20 cellular contexts compared by ENCODE assay signal in genomic region chr13:64239372-64239771, GRCh38.
DNase-seq lines count a peak whose midpoint lies in the region; ATAC-seq, FAIRE-seq and TF ChIP-seq lines count a peak whose summit lies in the region.
"Had no signal": no experiment of that assay in that cellular context is flagged by ENCODE, and none has a peak within 500 bp of the region (broad histone marks: within the 10 kb centered on the region; RNA-seq: fewer than 3 reads in every experiment).

No MANE protein-coding gene starts in this region.

- H3K27ac Mint-ChIP-seq in endodermal cell = no peak overlapping the region
- H3K27ac Mint-ChIP-seq: activated naive CD8-positive, alpha-beta T cell treated with anti-CD3 and anti-CD28 coated beads, Interleukin-2, amount 50 U/mL, for 24 hours; T-helper 17 cell had no signal

- DNase-seq in AG08396 (ENCODE audit: low spot score) (peak; percentile 1), Karpas-422 (no peak), bronchial epithelial cell (ENCODE audit: low read depth) (peak; percentile 2), kidney glomerular epithelial cell (lab: John Stamatoyannopoulos, UW) (peak; percentile 83), NCI-H1417 treated with DMSO at 0.1 percent for 48 hours (lab: John Stamatoyannopoulos, UW) (no peak), endodermal cell (no peak), NCI-H82 treated with DMSO at 0.1 percent for 48 hours (lab: John Stamatoyannopoulos, UW; ENCODE audit: unreplicated experiment) (no peak)
- DNase-seq: activated naive CD8-positive, alpha-beta T cell treated with anti-CD3 and anti-CD28 coated beads, Interleukin-2, amount 50 U/mL, for 24 hours; dermis blood vessel endothelial cell; DMS53; gastrocnemius medialis; NCI-H1092; NCI-H2171 treated with DMSO at 0.1 percent for 48 hours; stimulated activated CD4-positive, alpha-beta T cell treated with anti-CD3 and anti-CD28 coated beads, Interleukin-1b, Interleukin-23, amount 100 ng/mL, for 48 hours; stimulated activated CD8-positive, alpha-beta memory T cell treated with anti-CD3 and anti-CD28 coated beads, Interleukin-4, amount 100 ng/mL, for 48 hours; T-helper 17 cell; tibial artery had no signal

- no peaks in the 10 kb centered on the region for H3K36me3 Mint-ChIP-seq in endodermal cell (ENCODE audit: low read depth)

- H3K27me3 ChIP-seq in Karpas-422 (ENCODE audit: low read length) = no peaks in the 10 kb centered on the region
- no peaks in the 10 kb centered on the region for H3K27me3 ChIP-seq in bronchial epithelial cell (ENCODE audit: control insufficient read depth, insufficient read depth, low read length)
- H3K27me3 ChIP-seq in endodermal cell (ENCODE audit: control insufficient read depth, insufficient read depth, low read length, poor library complexity, severe bottlenecking) = no peaks in the 10 kb centered on the region
- H3K27me3 ChIP-seq: gastrocnemius medialis, tibial artery had no signal

- H3K4me3 ChIP-seq in Karpas-422 (ENCODE audit: low read length) = no peak overlapping the region
- H3K4me3 ChIP-seq in bronchial epithelial cell (ENCODE audit: low read depth, low read length) = no peak overlapping the region
- no peak overlapping the region for H3K4me3 ChIP-seq in endodermal cell (ENCODE audit: low read length)
- H3K4me3 ChIP-seq: gastrocnemius medialis, GM12878, tibial artery had no signal

- H3K36me3 ChIP-seq in Karpas-422 (ENCODE audit: insufficient read depth, low read length) (no peaks in the 10 kb centered on the region), bronchial epithelial cell (ENCODE audit: control insufficient read depth, insufficient read depth, low read length) (no peaks in the 10 kb centered on the region), endodermal cell (ENCODE audit: control insufficient read depth, insufficient read depth, low read length) (no peaks in the 10 kb centered on the region)
- H3K36me3 ChIP-seq: gastrocnemius medialis, tibial artery had no signal

- TF ChIP-seq CTCF in bronchial epithelial cell (IDR thresholded peaks at IDR 0.05; ENCODE audit: insufficient read depth, low read length, severe bottlenecking) (no peak), endodermal cell (conservative IDR thresholded peaks at IDR 0.05) (no peak)

- no peaks in the 10 kb centered on the region for H3K9me3 Mint-ChIP-seq in endodermal cell

- H3K9me2 ChIP-seq in Karpas-422 (replicated peaks; ENCODE audit: insufficient read depth, low read length) = no peaks in the 10 kb centered on the region

- H3K9me3 ChIP-seq in Karpas-422 (ENCODE audit: low read length) = no peaks in the 10 kb centered on the region
- no peaks in the 10 kb centered on the region for H3K9me3 ChIP-seq in endodermal cell (ENCODE audit: control insufficient read depth, low read length)
- H3K9me3 ChIP-seq: gastrocnemius medialis, tibial artery had no signal

- no peak for ATAC-seq in GM18909 (IDR thresholded peaks at IDR 0.05; ENCODE audit: poor library complexity, unreplicated experiment)
- ATAC-seq: activated naive CD8-positive, alpha-beta T cell treated with anti-CD3 and anti-CD28 coated beads, Interleukin-2, amount 50 U/mL, for 24 hours; gastrocnemius medialis; GM12878; T-helper 17 cell had no signal

- H3K9ac ChIP-seq in Karpas-422 (ENCODE audit: low read length) = no peak overlapping the region
- no peak overlapping the region for H3K9ac ChIP-seq in endodermal cell (ENCODE audit: extremely low read depth, low read length, poor library complexity, severe bottlenecking)

- no peak overlapping the region for H3K4me2 ChIP-seq in Karpas-422 (ENCODE audit: low read depth, low read length, poor library complexity, severe bottlenecking)

- H2AFZ ChIP-seq in Karpas-422 (ENCODE audit: low read length) = peak overlapping the region; percentile 61; the same call in 1 of the 2 replicates

- H3K27me3 Mint-ChIP-seq in endodermal cell (ENCODE audit: insufficient read depth) = no peaks in the 10 kb centered on the region
- H3K27me3 Mint-ChIP-seq: activated naive CD8-positive, alpha-beta T cell treated with anti-CD3 and anti-CD28 coated beads, Interleukin-2, amount 50 U/mL, for 24 hours; T-helper 17 cell had no signal

- no peak overlapping the region for H3K4me3 Mint-ChIP-seq in endodermal cell
- H3K4me3 Mint-ChIP-seq: activated naive CD8-positive, alpha-beta T cell treated with anti-CD3 and anti-CD28 coated beads, Interleukin-2, amount 50 U/mL, for 24 hours; T-helper 17 cell had no signal

- no peaks in the 10 kb centered on the region for H3K79me2 ChIP-seq in Karpas-422 (ENCODE audit: low read length)

- WGBS in endodermal cell (ENCODE audit: insufficient coverage in 1 of 2, insufficient read length in 1 of 2), 2 experiments = 92% methylated on average over 1 of the region's 2 CpGs; no CpG with 5 or more reads in 1 of the 2 experiments

- H3K27ac ChIP-seq in Karpas-422 (ENCODE audit: low read length) (no peak overlapping the region), endodermal cell (ENCODE audit: low read depth, low read length) (no peak overlapping the region)
- H3K27ac ChIP-seq: gastrocnemius medialis, tibial artery had no signal

- no peaks in the 10 kb centered on the region for H4K20me1 ChIP-seq in Karpas-422 (ENCODE audit: insufficient read depth, low read depth, low read length)

- no peak for FAIRE-seq in bronchial epithelial cell (lab: Jason Lieb, UNC)
- FAIRE-seq: GM12878, islet of Langerhans had no signal

- H3K4me1 ChIP-seq in Karpas-422 (ENCODE audit: low read length) = no peaks in the 10 kb centered on the region
- no peaks in the 10 kb centered on the region for H3K4me1 ChIP-seq in endodermal cell (ENCODE audit: control insufficient read depth, insufficient read depth, low read length)
- H3K4me1 ChIP-seq: gastrocnemius medialis, tibial artery had no signal

- peaks cover 7% of the 10 kb centered on the region for H3K4me1 Mint-ChIP-seq in endodermal cell
- H3K4me1 Mint-ChIP-seq: activated naive CD8-positive, alpha-beta T cell treated with anti-CD3 and anti-CD28 coated beads, Interleukin-2, amount 50 U/mL, for 24 hours; T-helper 17 cell had no signal

Comparison
In these comparisons a context has a peak if more than half of its experiments do, and no peak if none do; other contexts are left out.
1. DNase-seq: peak in AG08396 (single experiment), bronchial epithelial cell (single experiment) and kidney glomerular epithelial cell (single experiment); none in Karpas-422 (single experiment), NCI-H1417 treated with DMSO at 0.1 percent for 48 hours (single experiment), endodermal cell (single experiment) and NCI-H82 treated with DMSO at 0.1 percent for 48 hours (single experiment).